19 cellular contexts compared by ENCODE assay signal in genomic region chr11:103317118-103317517, GRCh38.
"Had no signal": no experiment of that assay in that cellular context is flagged by ENCODE, and none has a peak within 500 bp of the region (broad histone marks: within the 10 kb centered on the region; RNA-seq: fewer than 3 reads in every experiment).

No MANE protein-coding gene starts in this region.

- H3K9me3 ChIP-seq: mucosa of descending colon, right atrium auricular region, thyroid gland, uterus had no signal

- H3K4me3 ChIP-seq: mucosa of descending colon, right atrium auricular region, thyroid gland, uterus had no signal

- DNase-seq: activated CD4-positive, alpha-beta T cell treated with anti-CD3 and anti-CD28 coated beads for 4 hours; activated CD8-positive, alpha-beta memory T cell treated with anti-CD3 and anti-CD28 coated beads, Interleukin-2, amount 50 U/mL, for 4 hours; activated CD8-positive, alpha-beta T cell treated with anti-CD3 and anti-CD28 coated beads for 36 hours; activated naive CD8-positive, alpha-beta T cell treated with anti-CD3 and anti-CD28 coated beads, Interleukin-2, amount 10 ng/mL, durations not matched to agents 7 days and 5 days; activated T-cell treated with anti-CD3 and anti-CD28 coated beads, Interleukin-2, amount 50 U/mL, for 72 hours; effector memory CD8-positive, alpha-beta T cell; erythroblast; glutamatergic neuron; immature natural killer cell; mucosa of descending colon; natural killer cell; nucleus accumbens; small intestine; T1000; thyroid gland; uterus; WERI-Rb-1 had no signal

- ATAC-seq: activated CD8-positive, alpha-beta T cell treated with anti-CD3 and anti-CD28 coated beads for 36 hours; activated T-cell treated with anti-CD3 and anti-CD28 coated beads, Interleukin-2, amount 50 U/mL, for 72 hours; effector memory CD8-positive, alpha-beta T cell; mucosa of descending colon; natural killer cell; stimulated activated effector memory CD8-positive, alpha-beta T cell treated with anti-CD3 and anti-CD28 coated beads, Interleukin-12 subunit alpha, Interleukin-12 subunit beta, amount 100 ng/mL, for 72 hours had no signal

- H3K36me3 ChIP-seq: right atrium auricular region, thyroid gland, WERI-Rb-1 had no signal

- H3K27ac ChIP-seq: right atrium auricular region, thyroid gland, uterus, WERI-Rb-1 had no signal

- H3K4me1 ChIP-seq: right atrium auricular region, thyroid gland, uterus had no signal

- H3K27me3 ChIP-seq: right atrium auricular region, thyroid gland, uterus had no signal
